16 cellular contexts compared by ENCODE assay signal in the genomic region with DNA sequence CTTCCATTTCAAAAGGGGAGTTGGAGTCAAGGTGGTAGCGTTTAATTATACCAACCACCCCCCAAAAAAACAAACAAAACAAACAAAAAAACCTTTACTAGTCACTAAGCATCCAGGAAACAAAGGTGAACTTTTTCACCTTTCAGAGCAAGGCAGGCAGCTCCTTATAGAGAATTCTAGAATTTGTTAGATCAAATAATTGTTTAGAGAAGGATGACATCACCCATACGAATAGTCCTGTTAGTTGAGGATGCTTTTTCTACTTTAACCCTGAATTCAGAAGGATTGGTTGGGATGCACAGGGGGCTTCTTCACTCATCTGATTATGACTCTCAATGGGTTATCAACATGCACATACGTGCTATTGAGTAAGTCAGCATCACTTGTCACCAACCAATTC. TPM values are rescaled to one million over a fixed set of nuclear protein-coding genes. Genes with fewer than 3 reads are reported as not detected.
DNase-seq lines count a peak whose midpoint lies in the region; ATAC-seq and TF ChIP-seq lines count a peak whose summit lies in the region.
"Had no signal": no experiment of that assay in that cellular context is flagged by ENCODE, and none has a peak within 500 bp of the region (broad histone marks: within the 10 kb centered on the region; RNA-seq: fewer than 3 reads in every experiment).

No MANE protein-coding gene starts in this region.

- H3K27me3 ChIP-seq in gastrocnemius medialis = no peaks in the 10 kb centered on the region
- H3K27me3 ChIP-seq: left lung, MG63, testis had no signal

- CTCF ChIA-PET in activated CD8-positive, alpha-beta memory T cell treated with anti-CD3 and anti-CD28 coated beads, Interleukin-2, amount 10 ng/mL, durations not matched to agents 7 days and 5 days (lab: Charles Lee) = interaction anchor here (1.1 kb wide), 1 partner anchor 15 kb away, joined by 3 read pairs; no protein-coding TSS in a partner anchor
- CTCF ChIA-PET in activated B cell treated with CpG ODN at 0.5 μM for 24 hours (lab: Charles Lee) = no interaction called here

- no peaks in the 10 kb centered on the region for H3K27me3 Mint-ChIP-seq in activated CD8-positive, alpha-beta memory T cell treated with anti-CD3 and anti-CD28 coated beads, Interleukin-2, amount 10 ng/mL, durations not matched to agents 7 days and 5 days
- H3K27me3 Mint-ChIP-seq in activated B cell treated with CpG ODN at 0.5 μM for 24 hours (no peaks in the 10 kb centered on the region), glutamatergic neuron (ENCODE audit: unreplicated experiment) (peaks cover 25% of the 10 kb centered on the region)

- ATAC-seq in activated CD8-positive, alpha-beta memory T cell treated with anti-CD3 and anti-CD28 coated beads, Interleukin-2, amount 10 ng/mL, durations not matched to agents 7 days and 5 days = no peak
- ATAC-seq in activated B cell treated with CpG ODN at 0.5 μM for 24 hours (ENCODE audit: low read depth) (no peak), gastrocnemius medialis (no peak), GM21367 (IDR thresholded peaks at IDR 0.05; ENCODE audit: unreplicated experiment) (no peak)
- ATAC-seq: left lung had no signal

- peaks cover 86 to 89% of the 10 kb centered on the region in 2 donors for H3K4me1 ChIP-seq in gastrocnemius medialis

- no peak for TF ChIP-seq POLR2A in gastrocnemius medialis (IDR thresholded peaks at IDR 0.05)

- H3K27ac Mint-ChIP-seq in activated CD8-positive, alpha-beta memory T cell treated with anti-CD3 and anti-CD28 coated beads, Interleukin-2, amount 10 ng/mL, durations not matched to agents 7 days and 5 days = peak overlapping the region; percentile 44
- H3K27ac Mint-ChIP-seq in activated B cell treated with CpG ODN at 0.5 μM for 24 hours (peak overlapping the region; percentile 57), glutamatergic neuron (ENCODE audit: unreplicated experiment) (peak overlapping the region; percentile 38)

- no peaks in the 10 kb centered on the region for H3K9me3 ChIP-seq in gastrocnemius medialis
- H3K9me3 ChIP-seq: left lung, MG63, testis had no signal

- TF ChIP-seq CTCF in activated B cell treated with CpG ODN at 0.5 μM for 24 hours (IDR thresholded peaks at IDR 0.05) (no peak), glutamatergic neuron (IDR thresholded peaks at IDR 0.05; ENCODE audit: partially characterized antibody, unreplicated experiment) (no peak), gastrocnemius medialis (IDR thresholded peaks at IDR 0.05 in 4 of 5, conservative IDR thresholded peaks at IDR 0.05 in 1 of 5) (no peak)

- no peaks in the 10 kb centered on the region for H3K9me3 Mint-ChIP-seq in activated CD8-positive, alpha-beta memory T cell treated with anti-CD3 and anti-CD28 coated beads, Interleukin-2, amount 10 ng/mL, durations not matched to agents 7 days and 5 days (ENCODE audit: low read depth)
- H3K9me3 Mint-ChIP-seq in activated B cell treated with CpG ODN at 0.5 μM for 24 hours (no peaks in the 10 kb centered on the region), glutamatergic neuron (ENCODE audit: unreplicated experiment) (peaks cover 26% of the 10 kb centered on the region)

- peaks cover 50% of the 10 kb centered on the region for H3K4me1 Mint-ChIP-seq in activated CD8-positive, alpha-beta memory T cell treated with anti-CD3 and anti-CD28 coated beads, Interleukin-2, amount 10 ng/mL, durations not matched to agents 7 days and 5 days
- H3K4me1 Mint-ChIP-seq in activated B cell treated with CpG ODN at 0.5 μM for 24 hours (peaks cover 76% of the 10 kb centered on the region), glutamatergic neuron (ENCODE audit: low read depth, unreplicated experiment) (peaks cover 75% of the 10 kb centered on the region)

- no peak overlapping the region for H3K4me3 ChIP-seq in gastrocnemius medialis
- H3K4me3 ChIP-seq: left lung, MG63, testis had no signal

- intact Hi-C loops in activated B cell treated with CpG ODN at 0.5 μM for 24 hours (cut with micrococcal nuclease) (no loop called here), gastrocnemius medialis (cut with DNase I; ENCODE audit: low total_unique reads) (loop anchor here (10.0 kb wide), 3 partner anchors 492 to 1502 kb away; partner anchors contain the start of genes PMEPA1 and RBM38)

- POLR2A ChIA-PET in activated B cell treated with CpG ODN at 0.5 μM for 24 hours (lab: Charles Lee) = interaction anchor here (0.7 to 1.1 kb wide), 3 partner anchors 11 to 1810 kb away, joined by 3 to 4 read pairs (median 3); no protein-coding TSS in a partner anchor

- peak overlapping the region; percentile 99 to 100 (median 100) for H3K27ac ChIP-seq in gastrocnemius medialis
- H3K27ac ChIP-seq: RWPE1 had no signal

- DNase-seq in activated CD8-positive, alpha-beta memory T cell treated with anti-CD3 and anti-CD28 coated beads, Interleukin-2, amount 10 ng/mL, durations not matched to agents 7 days and 5 days = no peak
- DNase-seq in activated CD8-positive, alpha-beta memory T cell treated with anti-CD3 and anti-CD28 coated beads, Interleukin-2, amount 50 U/mL, for 48 hours = no peak
- DNase-seq in activated B cell treated with CpG ODN at 0.5 μM for 24 hours = no peak
- no peak for DNase-seq in glutamatergic neuron
- no peak for DNase-seq in gastrocnemius medialis
- DNase-seq in kidney glomerular epithelial cell (lab: John Stamatoyannopoulos, UW) = no peak
- DNase-seq in retina = no peak
- DNase-seq: activated CD4-positive, alpha-beta T cell treated with anti-CD3 and anti-CD28 coated beads, Interleukin-2, amount 50 U/mL, for 1 hour; erythroblast; left lung; MG63; NCI-H2029 treated with DMSO at 0.1 percent for 48 hours; NCI-H748 treated with DMSO at 0.1 percent for 48 hours; testis had no signal

- no peak overlapping the region for H3K4me3 Mint-ChIP-seq in activated CD8-positive, alpha-beta memory T cell treated with anti-CD3 and anti-CD28 coated beads, Interleukin-2, amount 10 ng/mL, durations not matched to agents 7 days and 5 days
- H3K4me3 Mint-ChIP-seq in activated B cell treated with CpG ODN at 0.5 μM for 24 hours = no peak overlapping the region
- H3K4me3 Mint-ChIP-seq in glutamatergic neuron (ENCODE audit: unreplicated experiment) = peak overlapping the region; percentile 92

- in situ Hi-C loops in gastrocnemius medialis (cut with MboI; ENCODE audit: low sequenced_read_pairs in 4 of 4) = loop anchor here in 1 of 4 donors (25.0 kb wide), 1 partner anchor 90 kb away; the partner anchor contains the start of gene NELFCD

- peaks cover 63% of the 10 kb centered on the region for H3K36me3 Mint-ChIP-seq in activated CD8-positive, alpha-beta memory T cell treated with anti-CD3 and anti-CD28 coated beads, Interleukin-2, amount 10 ng/mL, durations not matched to agents 7 days and 5 days
- H3K36me3 Mint-ChIP-seq in activated B cell treated with CpG ODN at 0.5 μM for 24 hours (ENCODE audit: low read depth) (peaks cover 64% of the 10 kb centered on the region), glutamatergic neuron (ENCODE audit: unreplicated experiment) (no peaks in the 10 kb centered on the region)

- no peaks in the 10 kb centered on the region for H3K36me3 ChIP-seq in gastrocnemius medialis

RNA-seq across cellular contexts. Expression of gene GNAS, which starts 44.3 kb away (rescaled TPM):
- 100 to 1,000 TPM; 817 to 859 TPM for total RNA-seq in activated CD8-positive, alpha-beta memory T cell treated with anti-CD3 and anti-CD28 coated beads, Interleukin-2, amount 10 ng/mL, durations not matched to agents 7 days and 5 days
- 784 and 849 TPM in 2 replicates for total RNA-seq in activated B cell treated with CpG ODN at 0.5 μM for 24 hours
- total RNA-seq in glutamatergic neuron (ENCODE audit: unreplicated experiment) = 1,989 TPM
- total RNA-seq in gastrocnemius medialis = 100 to 1,000 TPM; 513 to 854 (median 781) TPM

RNA-seq across cellular contexts. Expression of gene GNAS-AS1, which starts 46.1 kb away (rescaled TPM):
- 1 to 10 TPM in 1 of 2 experiments, under 1 TPM in 1; 0.89 to 1.8 TPM for total RNA-seq in activated CD8-positive, alpha-beta memory T cell treated with anti-CD3 and anti-CD28 coated beads, Interleukin-2, amount 10 ng/mL, durations not matched to agents 7 days and 5 days
- total RNA-seq in activated B cell treated with CpG ODN at 0.5 μM for 24 hours (1.4 and 1.5 TPM in 2 replicates), glutamatergic neuron (ENCODE audit: unreplicated experiment) (11.7 TPM), gastrocnemius medialis (not detected)
